1 cellular context compared by ENCODE assay signal in genomic region chr14:39174560-39175444, GRCh38.
TF ChIP-seq lines count a peak whose summit lies in the region.

TSS of gene PNN (plus strand) at chr14:39175254. CDS start at chr14:39175280, 26 bp downstream.

TF ChIP-seq in K562, 482 proteins besides CTCF, POLR2A, EP300 and RAD21 (continued from another document and continues in another):
- TF ChIP-seq JUND (IDR thresholded peaks at IDR 0.05; ENCODE audit: borderline replicate concordance, low read depth, low read length) = peak; percentile 96
- TF ChIP-seq JUND (tag; IDR thresholded peaks at IDR 0.05; ENCODE audit: borderline replicate concordance, low read depth, low read length) = peak; percentile 57; the same call in 1 of the 3 replicates
- TF ChIP-seq, protein P1, sequence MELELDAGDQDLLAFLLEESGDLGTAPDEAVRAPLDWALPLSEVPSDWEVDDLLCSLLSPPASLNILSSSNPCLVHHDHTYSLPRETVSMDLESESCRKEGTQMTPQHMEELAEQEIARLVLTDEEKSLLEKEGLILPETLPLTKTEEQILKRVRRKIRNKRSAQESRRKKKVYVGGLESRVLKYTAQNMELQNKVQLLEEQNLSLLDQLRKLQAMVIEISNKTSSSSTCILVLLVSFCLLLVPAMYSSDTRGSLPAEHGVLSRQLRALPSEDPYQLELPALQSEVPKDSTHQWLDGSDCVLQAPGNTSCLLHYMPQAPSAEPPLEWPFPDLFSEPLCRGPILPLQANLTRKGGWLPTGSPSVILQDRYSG (tag; conservative IDR thresholded peaks at IDR 0.05; ENCODE audit: low read depth) = no peak
- TF ChIP-seq, protein P2, sequence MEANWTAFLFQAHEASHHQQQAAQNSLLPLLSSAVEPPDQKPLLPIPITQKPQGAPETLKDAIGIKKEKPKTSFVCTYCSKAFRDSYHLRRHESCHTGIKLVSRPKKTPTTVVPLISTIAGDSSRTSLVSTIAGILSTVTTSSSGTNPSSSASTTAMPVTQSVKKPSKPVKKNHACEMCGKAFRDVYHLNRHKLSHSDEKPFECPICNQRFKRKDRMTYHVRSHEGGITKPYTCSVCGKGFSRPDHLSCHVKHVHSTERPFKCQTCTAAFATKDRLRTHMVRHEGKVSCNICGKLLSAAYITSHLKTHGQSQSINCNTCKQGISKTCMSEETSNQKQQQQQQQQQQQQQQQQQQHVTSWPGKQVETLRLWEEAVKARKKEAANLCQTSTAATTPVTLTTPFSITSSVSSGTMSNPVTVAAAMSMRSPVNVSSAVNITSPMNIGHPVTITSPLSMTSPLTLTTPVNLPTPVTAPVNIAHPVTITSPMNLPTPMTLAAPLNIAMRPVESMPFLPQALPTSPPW (CRISPR knock-in tag; IDR thresholded peaks at IDR 0.05) = no peak; the same call in 1 of the 2 replicates
- no peak for TF ChIP-seq CTCFL (IDR thresholded peaks at IDR 0.05; ENCODE audit: borderline replicate concordance, insufficient read depth, low read depth, low read length, poor library complexity, severe bottlenecking)
- TF ChIP-seq SMARCA5 (IDR thresholded peaks at IDR 0.05) = peak; percentile 80; the same call in 1 of the 2 replicates
- no peak for TF ChIP-seq PRPF4 (IDR thresholded peaks at IDR 0.05; ENCODE audit: insufficient read depth, low read depth, low read length, poor library complexity, severe bottlenecking)
- TF ChIP-seq PTTG1 (tag; IDR thresholded peaks at IDR 0.05; ENCODE audit: low read depth) = no peak
- TF ChIP-seq, protein P3, sequence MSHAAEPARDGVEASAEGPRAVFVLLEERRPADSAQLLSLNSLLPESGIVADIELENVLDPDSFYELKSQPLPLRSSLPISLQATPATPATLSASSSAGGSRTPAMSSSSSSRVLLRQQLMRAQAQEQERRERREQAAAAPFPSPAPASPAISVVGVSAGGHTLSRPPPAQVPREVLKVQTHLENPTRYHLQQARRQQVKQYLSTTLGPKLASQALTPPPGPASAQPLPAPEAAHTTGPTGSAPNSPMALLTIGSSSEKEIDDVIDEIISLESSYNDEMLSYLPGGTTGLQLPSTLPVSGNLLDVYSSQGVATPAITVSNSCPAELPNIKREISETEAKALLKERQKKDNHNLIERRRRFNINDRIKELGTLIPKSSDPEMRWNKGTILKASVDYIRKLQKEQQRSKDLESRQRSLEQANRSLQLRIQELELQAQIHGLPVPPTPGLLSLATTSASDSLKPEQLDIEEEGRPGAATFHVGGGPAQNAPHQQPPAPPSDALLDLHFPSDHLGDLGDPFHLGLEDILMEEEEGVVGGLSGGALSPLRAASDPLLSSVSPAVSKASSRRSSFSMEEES (CRISPR knock-in tag; IDR thresholded peaks at IDR 0.05) = no peak
- TF ChIP-seq YY1 (IDR thresholded peaks at IDR 0.05; ENCODE audit: borderline replicate concordance in 1 of 3, control insufficient read depth in 1 of 3, extremely low read depth in 1 of 3, insufficient read depth in 3 of 3, insufficient read length in 1 of 3, insufficient replicate concordance in 2 of 3, low read depth in 1 of 3, low read length in 2 of 3) = peak; percentile 55 to 89 (median 82)
- TF ChIP-seq ID3 (CRISPR knock-in tag; IDR thresholded peaks at IDR 0.05) = no peak
- TF ChIP-seq ID3 (tag; IDR thresholded peaks at IDR 0.05) = no peak
- TF ChIP-seq CTBP1 (IDR thresholded peaks at IDR 0.05; ENCODE audit: borderline replicate concordance) = no peak
- no peak for TF ChIP-seq ZNF134 (CRISPR knock-in tag; conservative IDR thresholded peaks at IDR 0.05)
- no peak for TF ChIP-seq ZNF217 (CRISPR knock-in tag; IDR thresholded peaks at IDR 0.05)
- TF ChIP-seq TRIM25 (IDR thresholded peaks at IDR 0.05; ENCODE audit: borderline replicate concordance) = no peak
- TF ChIP-seq RBM15 (IDR thresholded peaks at IDR 0.05; ENCODE audit: insufficient read depth, low read length) = no peak
- TF ChIP-seq ZNF212 (CRISPR knock-in tag; IDR thresholded peaks at IDR 0.05) = no peak
- TF ChIP-seq SRF (CRISPR knock-in tag; IDR thresholded peaks at IDR 0.05) = peak in 1 of 2 experiments; percentile 17; a peak in 1 of 4 replicates
- peak; percentile 99 for TF ChIP-seq RBFOX2 (IDR thresholded peaks at IDR 0.05; ENCODE audit: low read depth, low read length)
- TF ChIP-seq ZNF175 (CRISPR knock-in tag; IDR thresholded peaks at IDR 0.05; ENCODE audit: low read depth) = no peak
- peak; percentile 56 for TF ChIP-seq HCFC1 (IDR thresholded peaks at IDR 0.05; ENCODE audit: low read depth, low read length)
- no peak for TF ChIP-seq NCOA4 (IDR thresholded peaks at IDR 0.05; ENCODE audit: partially characterized antibody)
- peak; percentile 85 for TF ChIP-seq CREB1 (IDR thresholded peaks at IDR 0.05)
- TF ChIP-seq CREB1 (CRISPR knock-in tag; IDR thresholded peaks at IDR 0.05) = peak; percentile 75
- no peak for TF ChIP-seq MCM2 (IDR thresholded peaks at IDR 0.05; ENCODE audit: low read depth)
- TF ChIP-seq, protein P4, sequence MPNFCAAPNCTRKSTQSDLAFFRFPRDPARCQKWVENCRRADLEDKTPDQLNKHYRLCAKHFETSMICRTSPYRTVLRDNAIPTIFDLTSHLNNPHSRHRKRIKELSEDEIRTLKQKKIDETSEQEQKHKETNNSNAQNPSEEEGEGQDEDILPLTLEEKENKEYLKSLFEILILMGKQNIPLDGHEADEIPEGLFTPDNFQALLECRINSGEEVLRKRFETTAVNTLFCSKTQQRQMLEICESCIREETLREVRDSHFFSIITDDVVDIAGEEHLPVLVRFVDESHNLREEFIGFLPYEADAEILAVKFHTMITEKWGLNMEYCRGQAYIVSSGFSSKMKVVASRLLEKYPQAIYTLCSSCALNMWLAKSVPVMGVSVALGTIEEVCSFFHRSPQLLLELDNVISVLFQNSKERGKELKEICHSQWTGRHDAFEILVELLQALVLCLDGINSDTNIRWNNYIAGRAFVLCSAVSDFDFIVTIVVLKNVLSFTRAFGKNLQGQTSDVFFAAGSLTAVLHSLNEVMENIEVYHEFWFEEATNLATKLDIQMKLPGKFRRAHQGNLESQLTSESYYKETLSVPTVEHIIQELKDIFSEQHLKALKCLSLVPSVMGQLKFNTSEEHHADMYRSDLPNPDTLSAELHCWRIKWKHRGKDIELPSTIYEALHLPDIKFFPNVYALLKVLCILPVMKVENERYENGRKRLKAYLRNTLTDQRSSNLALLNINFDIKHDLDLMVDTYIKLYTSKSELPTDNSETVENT (CRISPR knock-in tag; IDR thresholded peaks at IDR 0.05) = peak; percentile 45; the same call in 1 of the 2 replicates
- TF ChIP-seq ZNF696 (CRISPR knock-in tag; conservative IDR thresholded peaks at IDR 0.05) = no peak
- no peak for TF ChIP-seq GATA2 (CRISPR knock-in tag; IDR thresholded peaks at IDR 0.05)
- no peak for TF ChIP-seq MCM3 (IDR thresholded peaks at IDR 0.05)
- TF ChIP-seq ZFPM2 (CRISPR knock-in tag; IDR thresholded peaks at IDR 0.05) = no peak
- TF ChIP-seq STAT5B (CRISPR knock-in tag; IDR thresholded peaks at IDR 0.05) = no peak
- no peak for TF ChIP-seq ZNF586 (CRISPR knock-in tag; conservative IDR thresholded peaks at IDR 0.05)
- TF ChIP-seq, protein P5, sequence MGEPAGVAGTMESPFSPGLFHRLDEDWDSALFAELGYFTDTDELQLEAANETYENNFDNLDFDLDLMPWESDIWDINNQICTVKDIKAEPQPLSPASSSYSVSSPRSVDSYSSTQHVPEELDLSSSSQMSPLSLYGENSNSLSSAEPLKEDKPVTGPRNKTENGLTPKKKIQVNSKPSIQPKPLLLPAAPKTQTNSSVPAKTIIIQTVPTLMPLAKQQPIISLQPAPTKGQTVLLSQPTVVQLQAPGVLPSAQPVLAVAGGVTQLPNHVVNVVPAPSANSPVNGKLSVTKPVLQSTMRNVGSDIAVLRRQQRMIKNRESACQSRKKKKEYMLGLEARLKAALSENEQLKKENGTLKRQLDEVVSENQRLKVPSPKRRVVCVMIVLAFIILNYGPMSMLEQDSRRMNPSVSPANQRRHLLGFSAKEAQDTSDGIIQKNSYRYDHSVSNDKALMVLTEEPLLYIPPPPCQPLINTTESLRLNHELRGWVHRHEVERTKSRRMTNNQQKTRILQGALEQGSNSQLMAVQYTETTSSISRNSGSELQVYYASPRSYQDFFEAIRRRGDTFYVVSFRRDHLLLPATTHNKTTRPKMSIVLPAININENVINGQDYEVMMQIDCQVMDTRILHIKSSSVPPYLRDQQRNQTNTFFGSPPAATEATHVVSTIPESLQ (CRISPR knock-in tag; IDR thresholded peaks at IDR 0.05) = no peak
- no peak for TF ChIP-seq POLR3G (IDR thresholded peaks at IDR 0.05; ENCODE audit: extremely low read depth, insufficient read length, insufficient replicate concordance)
- TF ChIP-seq THRAP3 (IDR thresholded peaks at IDR 0.05; ENCODE audit: borderline replicate concordance) = no peak
- no peak for TF ChIP-seq CUX1 (CRISPR knock-in tag; IDR thresholded peaks at IDR 0.05)
- peak; percentile 93 for TF ChIP-seq TAF1 (IDR thresholded peaks at IDR 0.05; ENCODE audit: control insufficient read depth, extremely low read depth, insufficient read depth, low read length, severe bottlenecking)
- TF ChIP-seq CAMTA2 (CRISPR knock-in tag; conservative IDR thresholded peaks at IDR 0.05) = no peak
- 0 out of 2 replicates have a peak, but pooled peaks have one; percentile 1 for TF ChIP-seq ZNF316 (IDR thresholded peaks at IDR 0.05)
- no peak for TF ChIP-seq E2F5 (CRISPR knock-in tag; IDR thresholded peaks at IDR 0.05)
- TF ChIP-seq, protein P6, sequence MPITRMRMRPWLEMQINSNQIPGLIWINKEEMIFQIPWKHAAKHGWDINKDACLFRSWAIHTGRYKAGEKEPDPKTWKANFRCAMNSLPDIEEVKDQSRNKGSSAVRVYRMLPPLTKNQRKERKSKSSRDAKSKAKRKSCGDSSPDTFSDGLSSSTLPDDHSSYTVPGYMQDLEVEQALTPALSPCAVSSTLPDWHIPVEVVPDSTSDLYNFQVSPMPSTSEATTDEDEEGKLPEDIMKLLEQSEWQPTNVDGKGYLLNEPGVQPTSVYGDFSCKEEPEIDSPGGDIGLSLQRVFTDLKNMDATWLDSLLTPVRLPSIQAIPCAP (CRISPR knock-in tag; IDR thresholded peaks at IDR 0.05; ENCODE audit: borderline replicate concordance) = no peak
